ENCODE assay signal across 8 cellular contexts in the genomic region with DNA sequence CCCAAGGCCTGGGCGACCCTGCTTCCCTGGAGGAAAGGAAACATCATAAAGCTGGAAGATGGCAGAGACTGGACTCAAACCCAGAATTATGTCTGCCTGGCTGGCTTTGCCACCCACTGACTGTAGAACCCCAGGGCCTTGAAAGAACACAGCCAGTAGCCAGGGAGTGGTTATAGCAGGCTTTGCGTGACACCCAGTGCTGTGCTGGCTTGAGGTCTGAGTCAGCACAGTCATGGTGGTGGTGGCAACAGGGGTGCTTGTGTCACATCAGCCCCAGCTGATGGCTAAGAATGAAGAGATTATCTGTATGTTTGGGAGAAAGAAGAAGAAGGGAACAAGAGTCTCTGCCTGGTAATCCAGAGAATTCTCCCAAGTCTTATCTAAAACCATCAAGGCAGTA.
"Had no signal": no experiment of that assay in that cellular context is flagged by ENCODE, and none has a peak within 500 bp of the region (broad histone marks: within the 10 kb centered on the region; RNA-seq: fewer than 3 reads in every experiment).

No MANE protein-coding gene starts in this region.

- ATAC-seq: HCT116, K562 had no signal

- H3K27ac ChIP-seq: GM23248 had no signal

- H3K27ac Mint-ChIP-seq: HFFc6 had no signal

- DNase-seq: GM23248, GOT3, H7, HFFc6, IMR-90 had no signal

- H3K4me3 ChIP-seq: GM23248, HAP-1, K562 had no signal

- H3K9me3 ChIP-seq: HAP-1 had no signal

- H3K9me3 Mint-ChIP-seq: HFFc6 had no signal

- H3K4me3 Mint-ChIP-seq: HFFc6 had no signal
